Comparison of ENCODE assay signal across 14 cellular contexts in the genomic region with DNA sequence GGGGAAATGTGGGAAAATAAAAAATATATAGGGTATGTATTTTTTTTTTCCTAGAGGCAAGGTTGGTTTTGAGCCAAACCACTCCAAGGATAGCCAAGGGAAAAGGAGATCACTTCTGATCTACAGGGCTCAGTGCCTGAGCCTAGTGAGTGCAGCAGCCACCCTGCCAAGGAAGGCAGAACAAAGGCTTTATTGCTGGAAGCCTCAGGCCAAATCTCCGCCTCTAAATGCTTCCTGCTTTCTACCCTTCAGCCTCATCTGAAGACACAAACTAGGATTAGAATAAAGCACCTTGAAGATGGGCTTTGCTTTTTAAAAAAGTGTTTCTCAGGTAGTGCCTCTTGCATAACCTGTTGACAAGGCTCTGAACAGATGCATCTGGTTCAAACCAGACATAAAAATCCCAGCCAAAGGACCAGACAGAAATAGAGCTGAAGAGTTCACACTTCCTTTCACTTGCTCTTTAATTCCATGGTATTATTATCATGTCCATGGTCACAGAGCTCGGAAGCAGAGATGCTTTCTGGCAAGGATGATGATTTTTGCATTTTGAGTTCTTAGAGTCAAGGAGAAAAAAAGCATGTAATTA.
A peak's percentile ranks its signal among the peaks of the same experiment; 100 is the strongest.
DNase-seq lines count a peak whose midpoint lies in the region; ATAC-seq and TF ChIP-seq lines count a peak whose summit lies in the region.
"Had no signal": no experiment of that assay in that cellular context is flagged by ENCODE, and none has a peak within 500 bp of the region (broad histone marks: within the 10 kb centered on the region; RNA-seq: fewer than 3 reads in every experiment).

No MANE protein-coding gene starts in this region.

- H3K27ac ChIP-seq in BLaER1 treated with 17β-estradiol and CSF1 and Interleukin-3, amounts not matched to agents 10 nM and 100 nM = peak overlapping the region in 2 of 11 experiments; percentile 10 to 40; a peak in 2 of 22 replicates
- H3K27ac ChIP-seq in angular gyrus (ENCODE audit: low read depth, low read length) = peak overlapping the region; percentile 29
- H3K27ac ChIP-seq: suprapubic skin had no signal

- no peaks in the 10 kb centered on the region for H3K27me3 ChIP-seq in BLaER1 treated with 17β-estradiol and CSF1 and Interleukin-3, amounts not matched to agents 10 nM and 100 nM
- H3K27me3 ChIP-seq: suprapubic skin had no signal

- no peak for ATAC-seq in HG03175 (IDR thresholded peaks at IDR 0.05; ENCODE audit: unreplicated experiment)

- H3K4me1 ChIP-seq in BLaER1 treated with 17β-estradiol and CSF1 and Interleukin-3, amounts not matched to agents 10 nM and 100 nM = peaks cover 10 to 42% (median 40%) of the 10 kb centered on the region in 10 experiments

- no peak for TF ChIP-seq CTCF in LNCaP clone FGC (IDR thresholded peaks at IDR 0.05; ENCODE audit: control insufficient read depth, extremely low read depth, insufficient read depth)

- H3K36me3 ChIP-seq in BLaER1 treated with 17β-estradiol and CSF1 and Interleukin-3, amounts not matched to agents 10 nM and 100 nM = no peaks in the 10 kb centered on the region

- H3K9me3 ChIP-seq in BLaER1 treated with 17β-estradiol and CSF1 and Interleukin-3, amounts not matched to agents 10 nM and 100 nM (replicated peaks in 1 of 11) = peaks cover 0 to 24% (median 12%) of the 10 kb centered on the region in 11 experiments; a peak in 16 of 22 replicates
- H3K9me3 ChIP-seq: suprapubic skin had no signal

- DNase-seq in LNCaP clone FGC (ENCODE audit: low read depth) (peak; percentile 78), iPS-NIHi7 (ENCODE audit: extremely low spot score) (peak; percentile 63), NCI-H524 (lab: John Stamatoyannopoulos, UW) (no peak), putamen (ENCODE audit: low spot score) (no peak)
- DNase-seq in central memory CD4-positive, alpha-beta T cell = no peak
- DNase-seq: activated naive CD4-positive, alpha-beta T cell treated with anti-CD3 and anti-CD28 coated beads, Interleukin-2, amount 50 U/mL, for 16 hours; DMS 273 treated with DMSO at 0.1 percent for 48 hours; kidney; NCI-H1930; SW 1271 had no signal

- H3K4me2 ChIP-seq in BLaER1 treated with 17β-estradiol and CSF1 and Interleukin-3, amounts not matched to agents 10 nM and 100 nM = peak overlapping the region in 10 of 11 experiments; percentile 6 to 80 (median 72); a peak in 17 of 22 replicates

- no peaks in the 10 kb centered on the region for H4K20me1 ChIP-seq in BLaER1 treated with 17β-estradiol and CSF1 and Interleukin-3, amounts not matched to agents 10 nM and 100 nM

- H3K9ac ChIP-seq in BLaER1 treated with 17β-estradiol and CSF1 and Interleukin-3, amounts not matched to agents 10 nM and 100 nM = peak overlapping the region in 1 of 11 experiments; percentile 15; a peak in 1 of 22 replicates

- H3K4me3 ChIP-seq in BLaER1 treated with 17β-estradiol and CSF1 and Interleukin-3, amounts not matched to agents 10 nM and 100 nM = no peak overlapping the region
- no peak overlapping the region for H3K4me3 ChIP-seq in LNCaP clone FGC (ENCODE audit: low read depth, low read length)
- H3K4me3 ChIP-seq: suprapubic skin had no signal

Comparison
In these comparisons a context has a peak if more than half of its experiments do, and no peak if none do; other contexts are left out.
1. DNase-seq: peak in LNCaP clone FGC (single experiment) and iPS-NIHi7 (single experiment); none in NCI-H524 (0 of 2), central memory CD4-positive, alpha-beta T cell (single experiment) and putamen (single experiment).